Comparison of ENCODE assay signal across 10 cellular contexts in the genomic region with DNA sequence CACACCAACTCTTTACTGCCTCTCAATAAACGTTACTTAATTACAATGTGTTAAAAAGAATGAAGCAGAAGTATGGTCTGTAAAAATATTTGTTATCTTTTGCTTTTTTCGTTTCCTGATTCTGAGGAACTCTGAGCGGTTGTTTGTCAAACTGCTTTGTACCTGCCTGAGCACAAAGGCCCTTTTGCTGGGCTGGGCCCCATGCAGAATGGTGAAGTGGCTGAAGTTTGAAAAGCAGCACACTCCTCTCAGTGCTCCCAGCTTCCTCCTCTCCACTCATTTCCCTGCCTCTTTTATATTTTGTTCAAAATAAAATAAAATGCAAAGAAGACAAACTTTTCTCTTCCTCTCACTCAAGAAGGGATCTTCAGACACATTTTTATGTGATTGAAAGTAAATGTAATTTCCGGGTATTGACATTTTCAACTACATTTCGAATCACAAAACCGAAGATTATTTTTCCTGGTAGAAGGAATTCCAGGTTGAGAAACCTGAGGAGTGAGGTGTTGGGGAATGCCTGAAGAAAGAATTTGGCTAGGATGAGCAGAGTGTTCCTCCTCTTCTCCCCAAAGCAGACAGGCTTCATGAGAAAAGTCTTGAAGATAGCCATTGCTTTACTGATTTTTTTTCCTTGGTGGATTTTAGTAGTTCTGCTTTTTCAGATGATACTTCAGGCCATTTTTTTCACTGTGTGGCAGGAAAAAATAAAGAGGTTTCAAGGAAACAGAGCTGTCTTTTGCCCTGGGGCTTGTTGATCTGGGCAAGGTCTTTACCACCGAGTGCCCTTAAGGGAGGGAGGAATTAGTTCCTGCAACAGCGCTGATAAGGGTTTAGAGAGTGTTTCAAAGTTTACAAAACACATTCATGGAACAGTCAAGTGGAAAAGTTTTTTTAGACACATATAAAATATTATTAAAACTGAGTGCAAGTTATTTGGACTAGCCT.
A peak's percentile ranks its signal among the peaks of the same experiment; 100 is the strongest.
DNase-seq lines count a peak whose midpoint lies in the region; ATAC-seq and TF ChIP-seq lines count a peak whose summit lies in the region.
"Had no signal": no experiment of that assay in that cellular context is flagged by ENCODE, and none has a peak within 500 bp of the region (broad histone marks: within the 10 kb centered on the region; RNA-seq: fewer than 3 reads in every experiment).

No MANE protein-coding gene starts in this region.

- H3K9ac ChIP-seq in HUES64 (ENCODE audit: low read depth, low read length): peak overlapping the region; percentile 53

- CTCF ChIA-PET in activated CD4-positive, alpha-beta T cell treated with anti-CD3 and anti-CD28 coated beads, Interleukin-2, amount 10 ng/mL, durations not matched to agents 7 days and 5 days (lab: Charles Lee): interaction anchor here (1.2 kb wide), 1 partner anchor 14 kb away, joined by 5 read pairs; no protein-coding TSS in a partner anchor

- H3K9me3 Mint-ChIP-seq in CD4-positive, CD25-positive, alpha-beta regulatory T cell: peaks cover 0 to 6% (median 3%) of the 10 kb centered on the region in 7 donors
- H3K9me3 Mint-ChIP-seq in activated CD4-positive, alpha-beta T cell treated with anti-CD3 and anti-CD28 coated beads, Interleukin-2, amount 10 ng/mL, durations not matched to agents 7 days and 5 days: peaks cover 18% of the 10 kb centered on the region

- peak in 2 of 3 donors; percentile 34 to 80 for DNase-seq in CD4-positive, CD25-positive, alpha-beta regulatory T cell
- peak; percentile 19 for DNase-seq in activated CD4-positive, alpha-beta T cell treated with anti-CD3 and anti-CD28 coated beads, Interleukin-2, amount 10 ng/mL, durations not matched to agents 7 days and 5 days
- DNase-seq in left lung (peak in 1 of 2 donors; percentile 50), AG08396 (ENCODE audit: low spot score) (no peak), left lobe of liver (ENCODE audit: low spot score) (no peak), pons (ENCODE audit: low spot score) (no peak)
- DNase-seq: DND-41, NCI-H1092 treated with DMSO at 0.1 percent for 48 hours had no signal

- peaks cover 29% of the 10 kb centered on the region for H3K4me1 ChIP-seq in CD4-positive, CD25-positive, alpha-beta regulatory T cell (ENCODE audit: control insufficient read depth, insufficient read depth, low read length, poor library complexity, severe bottlenecking)
- H3K4me1 ChIP-seq in HUES64 (ENCODE audit: insufficient read depth, low read length) (peaks cover 18% of the 10 kb centered on the region), left lung (peaks cover 0 to 4% of the 10 kb centered on the region in 2 donors)

- ATAC-seq in CD4-positive, CD25-positive, alpha-beta regulatory T cell (ENCODE audit: low read depth in 2 of 2): peak; percentile 77 to 81
- ATAC-seq in left lung: peak; percentile 91
- no peak for ATAC-seq in left lobe of liver
- no peak for ATAC-seq in HG03571 (IDR thresholded peaks at IDR 0.05; ENCODE audit: unreplicated experiment)

- H3K27me3 Mint-ChIP-seq in CD4-positive, CD25-positive, alpha-beta regulatory T cell: no peaks in the 10 kb centered on the region
- H3K27me3 Mint-ChIP-seq in activated CD4-positive, alpha-beta T cell treated with anti-CD3 and anti-CD28 coated beads, Interleukin-2, amount 10 ng/mL, durations not matched to agents 7 days and 5 days: peaks cover under 1% of the 10 kb centered on the region

- H3K36me3 ChIP-seq in CD4-positive, CD25-positive, alpha-beta regulatory T cell (ENCODE audit: control insufficient read depth, insufficient read depth, low read length): no peaks in the 10 kb centered on the region
- H3K36me3 ChIP-seq in HUES64 (ENCODE audit: insufficient read depth, low read length): no peaks in the 10 kb centered on the region
- H3K36me3 ChIP-seq in left lung: no peaks in the 10 kb centered on the region

- TF ChIP-seq CTCF in left lung (IDR thresholded peaks at IDR 0.05): no peak

- peak overlapping the region; percentile 41 to 79 (median 66) for H3K4me3 Mint-ChIP-seq in CD4-positive, CD25-positive, alpha-beta regulatory T cell
- H3K4me3 Mint-ChIP-seq in activated CD4-positive, alpha-beta T cell treated with anti-CD3 and anti-CD28 coated beads, Interleukin-2, amount 10 ng/mL, durations not matched to agents 7 days and 5 days: peak overlapping the region; percentile 7

- peaks cover 17 to 67% (median 48%) of the 10 kb centered on the region in 4 donors for H3K4me1 Mint-ChIP-seq in CD4-positive, CD25-positive, alpha-beta regulatory T cell
- peaks cover 24% of the 10 kb centered on the region for H3K4me1 Mint-ChIP-seq in activated CD4-positive, alpha-beta T cell treated with anti-CD3 and anti-CD28 coated beads, Interleukin-2, amount 10 ng/mL, durations not matched to agents 7 days and 5 days

- H3K4me3 ChIP-seq in CD4-positive, CD25-positive, alpha-beta regulatory T cell (ENCODE audit: low read depth, low read length): peak overlapping the region; percentile 60
- no peak overlapping the region for H3K4me3 ChIP-seq in HUES64 (ENCODE audit: low read length)
- no peak overlapping the region for H3K4me3 ChIP-seq in left lung

- peaks cover 2% of the 10 kb centered on the region for H3K36me3 Mint-ChIP-seq in CD4-positive, CD25-positive, alpha-beta regulatory T cell
- peaks cover 10% of the 10 kb centered on the region for H3K36me3 Mint-ChIP-seq in activated CD4-positive, alpha-beta T cell treated with anti-CD3 and anti-CD28 coated beads, Interleukin-2, amount 10 ng/mL, durations not matched to agents 7 days and 5 days (ENCODE audit: low read depth)

- no peaks in the 10 kb centered on the region for H3K27me3 ChIP-seq in CD4-positive, CD25-positive, alpha-beta regulatory T cell (ENCODE audit: control insufficient read depth, insufficient read depth, low read length)
- H3K27me3 ChIP-seq in HUES64 (ENCODE audit: insufficient read depth, low read length) (no peaks in the 10 kb centered on the region), left lung (no peaks in the 10 kb centered on the region)

- intact Hi-C loops in left lung (cut with DNase I): no loop called here

- POLR2A ChIA-PET in activated CD4-positive, alpha-beta T cell treated with anti-CD3 and anti-CD28 coated beads, Interleukin-2, amount 10 ng/mL, durations not matched to agents 7 days and 5 days (lab: Charles Lee): interaction anchor here (0.7 to 0.9 kb wide), 2 partner anchors 14 to 243 kb away, joined by 3 to 4 read pairs; no protein-coding TSS in a partner anchor

- WGBS in HUES64: 70% methylated on average over 7 of the region's 8 CpGs

- H3K27ac Mint-ChIP-seq in CD4-positive, CD25-positive, alpha-beta regulatory T cell: peak overlapping the region; percentile 95 to 96 (median 96)
- H3K27ac Mint-ChIP-seq in activated CD4-positive, alpha-beta T cell treated with anti-CD3 and anti-CD28 coated beads, Interleukin-2, amount 10 ng/mL, durations not matched to agents 7 days and 5 days: peak overlapping the region; percentile 83

- peak overlapping the region; percentile 70 for H3K27ac ChIP-seq in CD4-positive, CD25-positive, alpha-beta regulatory T cell (ENCODE audit: insufficient read depth, low read length, poor library complexity, severe bottlenecking)
- H3K27ac ChIP-seq in HUES64 (ENCODE audit: low read depth, low read length) (peak overlapping the region; percentile 32), left lung (peak overlapping the region; percentile 61 to 63)

- no peaks in the 10 kb centered on the region for H3K9me3 ChIP-seq in CD4-positive, CD25-positive, alpha-beta regulatory T cell (ENCODE audit: control insufficient read depth in 2 of 2, low read length in 2 of 2)
- no peaks in the 10 kb centered on the region for H3K9me3 ChIP-seq in HUES64 (ENCODE audit: insufficient read depth, low read depth, low read length)
- no peaks in the 10 kb centered on the region for H3K9me3 ChIP-seq in left lung

Comparison
In these comparisons a context has a peak if more than half of its experiments do, and no peak if none do; other contexts are left out.
1. ATAC-seq: peak in CD4-positive, CD25-positive, alpha-beta regulatory T cell (2 of 2) and left lung (single experiment); none in left lobe of liver (single experiment) and HG03571 (single experiment).
2. DNase-seq: peak in CD4-positive, CD25-positive, alpha-beta regulatory T cell (2 of 3) and activated CD4-positive, alpha-beta T cell treated with anti-CD3 and anti-CD28 coated beads, Interleukin-2, amount 10 ng/mL, durations not matched to agents 7 days and 5 days (single experiment); none in AG08396 (single experiment), left lobe of liver (single experiment) and pons (single experiment).
3. Peak in every context shown above with its lines, with median percentiles within 50 percentile points of each other: H3K27ac ChIP-seq.